8 cellular contexts compared by ENCODE assay signal in the genomic region with DNA sequence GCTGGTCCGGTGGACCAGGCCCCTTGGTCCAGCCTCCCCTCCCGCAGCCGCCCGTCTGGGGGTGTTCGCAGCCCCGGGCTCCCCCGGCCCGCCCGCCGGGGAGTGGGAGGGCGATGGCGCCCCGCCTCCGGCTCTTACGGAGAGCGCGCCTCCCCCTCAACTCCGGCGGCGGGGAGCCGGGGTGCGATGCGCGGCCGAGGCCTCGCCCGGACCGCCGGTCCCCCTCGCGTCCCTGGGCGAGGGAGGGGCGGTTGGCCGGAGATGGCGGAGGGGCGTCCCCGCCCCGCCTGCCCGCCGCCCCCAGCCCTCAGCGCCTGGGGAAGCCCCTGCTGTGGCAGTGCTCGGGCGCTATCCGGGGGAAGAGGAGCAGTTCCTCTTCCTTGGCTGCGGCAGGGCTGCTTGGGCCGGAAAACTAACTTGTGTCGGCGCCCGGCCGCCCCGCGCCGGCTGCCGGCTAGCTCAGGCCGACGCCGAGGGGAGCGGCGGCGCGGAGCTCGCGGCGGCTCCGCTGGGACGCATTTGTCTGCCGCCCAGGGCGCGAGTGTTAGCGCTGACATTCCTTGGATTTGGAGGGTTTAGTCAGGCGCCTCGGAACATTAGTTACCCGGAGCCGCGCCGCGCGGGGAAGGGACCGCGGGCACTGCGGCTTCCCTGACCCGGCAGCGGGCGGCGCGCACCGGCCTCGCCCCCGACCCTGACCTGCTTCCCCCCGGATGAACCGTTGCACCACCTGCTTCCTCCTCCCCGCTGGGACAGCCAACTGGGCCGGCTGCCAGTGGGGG. TPM values are rescaled to one million over a fixed set of nuclear protein-coding genes. Genes with fewer than 3 reads are reported as not detected.
DNase-seq lines count a peak whose midpoint lies in the region; ATAC-seq lines count a peak whose summit lies in the region.

No MANE protein-coding gene starts in this region.

- H3K27ac ChIP-seq in effector memory CD4-positive, alpha-beta T cell (ENCODE audit: insufficient read depth, low read length, poor library complexity, severe bottlenecking) = peak overlapping the region; percentile 72

- ATAC-seq in GM18520 (IDR thresholded peaks at IDR 0.05; ENCODE audit: unreplicated experiment) (peak; percentile 49), HG03025 (IDR thresholded peaks at IDR 0.05; ENCODE audit: low FRiP score, unreplicated experiment) (peak; percentile 58), memory B cell (ENCODE audit: low read depth) (peak; percentile 81)

- peaks cover 2% of the 10 kb centered on the region for H3K36me3 Mint-ChIP-seq in activated CD4-positive, alpha-beta memory T cell treated with anti-CD3 and anti-CD28 coated beads, Interleukin-2, amount 10 ng/mL, durations not matched to agents 7 days and 5 days (ENCODE audit: low read depth)
- H3K36me3 Mint-ChIP-seq in memory B cell = peaks cover 2% of the 10 kb centered on the region

- peaks cover 13% of the 10 kb centered on the region for H3K4me1 ChIP-seq in effector memory CD4-positive, alpha-beta T cell (ENCODE audit: control insufficient read depth, insufficient read depth, low read length, poor library complexity, severe bottlenecking)

- in situ Hi-C loops in ACHN (cut with HindIII; ENCODE audit: low pct_ligation_motif_present, low pct_unique_long_range_greater_than_20kb, low sequenced_read_pairs) = no loop called here

- H3K4me3 Mint-ChIP-seq in activated CD4-positive, alpha-beta memory T cell treated with anti-CD3 and anti-CD28 coated beads, Interleukin-2, amount 10 ng/mL, durations not matched to agents 7 days and 5 days = peak overlapping the region; percentile 77
- H3K4me3 Mint-ChIP-seq in memory B cell = peak overlapping the region; percentile 83

- no peaks in the 10 kb centered on the region for H3K9me3 Mint-ChIP-seq in activated CD4-positive, alpha-beta memory T cell treated with anti-CD3 and anti-CD28 coated beads, Interleukin-2, amount 10 ng/mL, durations not matched to agents 7 days and 5 days
- H3K9me3 Mint-ChIP-seq in memory B cell = no peaks in the 10 kb centered on the region

- H3K27me3 Mint-ChIP-seq in activated CD4-positive, alpha-beta memory T cell treated with anti-CD3 and anti-CD28 coated beads, Interleukin-2, amount 10 ng/mL, durations not matched to agents 7 days and 5 days = no peaks in the 10 kb centered on the region
- H3K27me3 Mint-ChIP-seq in memory B cell = no peaks in the 10 kb centered on the region

- H3K36me3 ChIP-seq in effector memory CD4-positive, alpha-beta T cell (ENCODE audit: control insufficient read depth, insufficient read depth, low read length) = no peaks in the 10 kb centered on the region

- DNase-seq in ACHN (peak; percentile 65), NCI-H345 (lab: John Stamatoyannopoulos, UW) (peak; percentile 57), memory B cell (ENCODE audit: low spot score in 2 of 2) (peak; percentile 62 to 73)
- DNase-seq in activated CD4-positive, alpha-beta memory T cell treated with anti-CD3 and anti-CD28 coated beads, Interleukin-2, amount 10 ng/mL, durations not matched to agents 7 days and 5 days = peak; percentile 66
- DNase-seq in effector memory CD4-positive, alpha-beta T cell = peak; percentile 49 to 57 (median 51)
- peak; percentile 52 for DNase-seq in stimulated activated CD8-positive, alpha-beta memory T cell treated with anti-CD3 and anti-CD28 coated beads, Interleukin-12 subunit alpha, Interleukin-12 subunit beta, amount 100 ng/mL, for 4 hours (ENCODE audit: low read depth)

- CTCF ChIA-PET in activated CD4-positive, alpha-beta memory T cell treated with anti-CD3 and anti-CD28 coated beads, Interleukin-2, amount 10 ng/mL, durations not matched to agents 7 days and 5 days (lab: Charles Lee) = interaction anchor here (0.9 to 2.1 kb wide), 2 partner anchors 88 to 156 kb away, joined by 5 to 6 read pairs; no protein-coding TSS in a partner anchor

- peak overlapping the region; percentile 44 for H3K27ac Mint-ChIP-seq in activated CD4-positive, alpha-beta memory T cell treated with anti-CD3 and anti-CD28 coated beads, Interleukin-2, amount 10 ng/mL, durations not matched to agents 7 days and 5 days
- peak overlapping the region; percentile 75 for H3K27ac Mint-ChIP-seq in memory B cell

- POLR2A ChIA-PET in activated CD4-positive, alpha-beta memory T cell treated with anti-CD3 and anti-CD28 coated beads, Interleukin-2, amount 10 ng/mL, durations not matched to agents 7 days and 5 days (lab: Charles Lee) = interaction anchor here (0.9 to 2.5 kb wide), 3 partner anchors 84 to 200 kb away, joined by 3 to 12 read pairs (median 4); partner anchors contain the start of gene HMGB2

- H3K4me3 ChIP-seq in effector memory CD4-positive, alpha-beta T cell (ENCODE audit: insufficient read depth, low read depth, low read length, poor library complexity, severe bottlenecking) = peak overlapping the region; percentile 68

- H3K4me1 Mint-ChIP-seq in activated CD4-positive, alpha-beta memory T cell treated with anti-CD3 and anti-CD28 coated beads, Interleukin-2, amount 10 ng/mL, durations not matched to agents 7 days and 5 days = peaks cover 35% of the 10 kb centered on the region
- H3K4me1 Mint-ChIP-seq in memory B cell = peaks cover 40% of the 10 kb centered on the region

- H3K9me3 ChIP-seq in effector memory CD4-positive, alpha-beta T cell (ENCODE audit: control insufficient read depth, low read length) = no peaks in the 10 kb centered on the region

- H3K27me3 ChIP-seq in effector memory CD4-positive, alpha-beta T cell (replicated peaks; ENCODE audit: control insufficient read depth, insufficient read depth, low read length, poor library complexity, severe bottlenecking) = no peaks in the 10 kb centered on the region

RNA-seq across cellular contexts. Expression of gene GALNT7, which starts 1.0 kb away (rescaled TPM):
- total RNA-seq in activated CD4-positive, alpha-beta memory T cell treated with anti-CD3 and anti-CD28 coated beads, Interleukin-2, amount 10 ng/mL, durations not matched to agents 7 days and 5 days = 10 to 100 TPM; 16.0 to 19.1 TPM

Comparison
In these comparisons a context has a peak if more than half of its experiments do, and no peak if none do; other contexts are left out.
1. Peak in every context shown above with its lines: DNase-seq, ATAC-seq, H3K4me3 ChIP-seq and H3K27ac ChIP-seq.